ENCODE assay signal across 21 cellular contexts in the genomic region with DNA sequence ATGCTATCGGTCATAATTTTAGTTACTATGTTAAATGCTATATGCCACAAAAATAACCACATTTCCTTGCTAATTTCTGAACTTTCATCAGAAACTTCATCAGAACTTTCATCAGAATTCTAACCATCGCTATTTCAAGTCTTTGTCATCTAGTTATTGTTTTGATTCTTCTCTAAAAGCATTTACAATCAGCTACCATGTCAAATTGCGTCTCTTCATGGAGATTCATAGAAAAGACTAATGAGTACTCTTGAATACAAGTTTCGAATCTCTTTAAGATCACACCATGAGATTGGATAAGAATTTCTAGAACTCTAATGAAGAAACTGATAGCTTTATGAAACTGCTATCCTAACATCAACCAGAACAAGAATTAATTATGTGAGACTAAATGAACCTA. TPM values are rescaled to one million over a fixed set of nuclear protein-coding genes. Genes with fewer than 3 reads are reported as not detected.
A peak's percentile ranks its signal among the peaks of the same experiment; 100 is the strongest.
DNase-seq lines count a peak whose midpoint lies in the region; ATAC-seq and TF ChIP-seq lines count a peak whose summit lies in the region.
"Had no signal": no experiment of that assay in that cellular context is flagged by ENCODE, and none has a peak within 500 bp of the region (broad histone marks: within the 10 kb centered on the region; RNA-seq: fewer than 3 reads in every experiment).

No MANE protein-coding gene starts in this region.

- peak; percentile 47 for ATAC-seq in activated CD8-positive, alpha-beta T cell treated with anti-CD3 and anti-CD28 coated beads for 36 hours
- ATAC-seq in activated CD8-positive, alpha-beta T cell treated with anti-CD3 and anti-CD28 coated beads, Interleukin-2, amount 10 ng/mL, durations not matched to agents 7 days and 5 days = no peak
- ATAC-seq in natural killer cell treated with Interleukin-12 subunit alpha and Interleukin-12 subunit beta and Interleukin-15 and Interleukin-18, amount 100 ng/mL, for 72 hours = peak in 1 of 2 donors; percentile 46
- ATAC-seq in natural killer cell (no peak), HG03108 (IDR thresholded peaks at IDR 0.05; ENCODE audit: unreplicated experiment) (no peak)
- ATAC-seq: GM23338 had no signal

- no peaks in the 10 kb centered on the region for H3K36me3 Mint-ChIP-seq in activated CD8-positive, alpha-beta T cell treated with anti-CD3 and anti-CD28 coated beads for 36 hours (ENCODE audit: low read depth)
- H3K36me3 Mint-ChIP-seq in activated CD8-positive, alpha-beta T cell treated with anti-CD3 and anti-CD28 coated beads, Interleukin-2, amount 10 ng/mL, durations not matched to agents 7 days and 5 days (ENCODE audit: low read depth) = no peaks in the 10 kb centered on the region
- no peaks in the 10 kb centered on the region for H3K36me3 Mint-ChIP-seq in natural killer cell treated with Interleukin-12 subunit alpha and Interleukin-12 subunit beta and Interleukin-15 and Interleukin-18, amount 100 ng/mL, for 72 hours
- H3K36me3 Mint-ChIP-seq in natural killer cell = no peaks in the 10 kb centered on the region
- H3K36me3 Mint-ChIP-seq in activated T-helper 2 cell treated with anti-CD3 and anti-CD28 coated beads, Interferon-gamma antibody, Interleukin-2, Interleukin-4, amounts not matched to agents 10 μg/mL and 5 μg/mL and 100 μg/mL, durations not matched to agents 14 hours and 24 hours and 36 hours (ENCODE audit: low read depth) = no peaks in the 10 kb centered on the region

- H3K4me3 Mint-ChIP-seq in activated CD8-positive, alpha-beta T cell treated with anti-CD3 and anti-CD28 coated beads for 36 hours = no peak overlapping the region
- H3K4me3 Mint-ChIP-seq in activated CD8-positive, alpha-beta T cell treated with anti-CD3 and anti-CD28 coated beads, Interleukin-2, amount 10 ng/mL, durations not matched to agents 7 days and 5 days = no peak overlapping the region
- H3K4me3 Mint-ChIP-seq in natural killer cell treated with Interleukin-12 subunit alpha and Interleukin-12 subunit beta and Interleukin-15 and Interleukin-18, amount 100 ng/mL, for 72 hours = peak overlapping the region; percentile 21
- no peak overlapping the region for H3K4me3 Mint-ChIP-seq in natural killer cell
- no peak overlapping the region for H3K4me3 Mint-ChIP-seq in activated T-helper 2 cell treated with anti-CD3 and anti-CD28 coated beads, Interferon-gamma antibody, Interleukin-2, Interleukin-4, amounts not matched to agents 10 μg/mL and 5 μg/mL and 100 μg/mL, durations not matched to agents 14 hours and 24 hours and 36 hours (ENCODE audit: low read depth)
- H3K4me3 Mint-ChIP-seq: CD4-positive, CD25-positive, alpha-beta regulatory T cell; CD8-positive, alpha-beta memory T cell; GM23338; HFFc6 had no signal

- no peak for DNase-seq in activated CD8-positive, alpha-beta T cell treated with anti-CD3 and anti-CD28 coated beads for 36 hours
- DNase-seq in activated CD8-positive, alpha-beta T cell treated with anti-CD3 and anti-CD28 coated beads, Interleukin-2, amount 10 ng/mL, durations not matched to agents 7 days and 5 days = no peak
- no peak for DNase-seq in natural killer cell treated with Interleukin-12 subunit alpha and Interleukin-12 subunit beta and Interleukin-15 and Interleukin-18, amount 100 ng/mL, for 72 hours (ENCODE audit: low spot score)
- DNase-seq in natural killer cell (no peak), midbrain (lab: John Stamatoyannopoulos, UW) (no peak)
- no peak for DNase-seq in activated T-helper 2 cell treated with anti-CD3 and anti-CD28 coated beads, Interferon-gamma antibody, Interleukin-2, Interleukin-4, amounts not matched to agents 10 μg/mL and 5 μg/mL and 100 μg/mL, durations not matched to agents 14 hours and 24 hours and 36 hours (ENCODE audit: low spot score)
- DNase-seq: ACHN; BE2C; C1 segment of cervical spinal cord; CD8-positive, alpha-beta memory T cell; COR-L47; DMS 273 treated with DMSO at 0.1 percent for 48 hours; DMS53; DND-41; EL; HCEC 1CT; HFFc6; IMR-90 had no signal

- intact Hi-C loops in activated CD8-positive, alpha-beta T cell treated with anti-CD3 and anti-CD28 coated beads for 36 hours (cut with micrococcal nuclease) = no loop called here
- intact Hi-C loops in natural killer cell (cut with micrococcal nuclease) = loop anchor here (10.0 kb wide), 2 partner anchors 446 to 1066 kb away; no protein-coding TSS in a partner anchor
- intact Hi-C loops in activated T-helper 2 cell treated with anti-CD3 and anti-CD28 coated beads, Interferon-gamma antibody, Interleukin-2, Interleukin-4, amounts not matched to agents 10 μg/mL and 5 μg/mL and 100 μg/mL, durations not matched to agents 14 hours and 24 hours and 36 hours (cut with micrococcal nuclease) = no loop called here

- POLR2A ChIA-PET in activated CD8-positive, alpha-beta T cell treated with anti-CD3 and anti-CD28 coated beads for 36 hours (lab: Charles Lee) = interaction anchor here (0.7 to 2.3 kb wide), 3 partner anchors 12 to 249 kb away, joined by 3 to 7 read pairs (median 5); partner anchors contain the start of genes TM9SF2 and UBAC2
- POLR2A ChIA-PET in activated CD8-positive, alpha-beta T cell treated with anti-CD3 and anti-CD28 coated beads, Interleukin-2, amount 10 ng/mL, durations not matched to agents 7 days and 5 days (lab: Charles Lee) = no interaction called here

- no peak for TF ChIP-seq CTCF in activated CD8-positive, alpha-beta T cell treated with anti-CD3 and anti-CD28 coated beads for 36 hours (IDR thresholded peaks at IDR 0.05)
- TF ChIP-seq CTCF in natural killer cell (IDR thresholded peaks at IDR 0.05) = no peak

- peak overlapping the region; percentile 40 for H3K27ac Mint-ChIP-seq in activated CD8-positive, alpha-beta T cell treated with anti-CD3 and anti-CD28 coated beads for 36 hours
- no peak overlapping the region for H3K27ac Mint-ChIP-seq in activated CD8-positive, alpha-beta T cell treated with anti-CD3 and anti-CD28 coated beads, Interleukin-2, amount 10 ng/mL, durations not matched to agents 7 days and 5 days
- H3K27ac Mint-ChIP-seq in natural killer cell treated with Interleukin-12 subunit alpha and Interleukin-12 subunit beta and Interleukin-15 and Interleukin-18, amount 100 ng/mL, for 72 hours = no peak overlapping the region
- H3K27ac Mint-ChIP-seq in natural killer cell = no peak overlapping the region
- peak overlapping the region; percentile 52 for H3K27ac Mint-ChIP-seq in activated T-helper 2 cell treated with anti-CD3 and anti-CD28 coated beads, Interferon-gamma antibody, Interleukin-2, Interleukin-4, amounts not matched to agents 10 μg/mL and 5 μg/mL and 100 μg/mL, durations not matched to agents 14 hours and 24 hours and 36 hours
- H3K27ac Mint-ChIP-seq: CD4-positive, CD25-positive, alpha-beta regulatory T cell; CD8-positive, alpha-beta memory T cell; GM23338; HFFc6 had no signal

- H3K9me3 Mint-ChIP-seq in activated CD8-positive, alpha-beta T cell treated with anti-CD3 and anti-CD28 coated beads for 36 hours = no peaks in the 10 kb centered on the region
- H3K9me3 Mint-ChIP-seq in activated CD8-positive, alpha-beta T cell treated with anti-CD3 and anti-CD28 coated beads, Interleukin-2, amount 10 ng/mL, durations not matched to agents 7 days and 5 days (ENCODE audit: insufficient read depth) = no peaks in the 10 kb centered on the region
- H3K9me3 Mint-ChIP-seq in natural killer cell treated with Interleukin-12 subunit alpha and Interleukin-12 subunit beta and Interleukin-15 and Interleukin-18, amount 100 ng/mL, for 72 hours = no peaks in the 10 kb centered on the region
- H3K9me3 Mint-ChIP-seq in natural killer cell = no peaks in the 10 kb centered on the region
- H3K9me3 Mint-ChIP-seq in activated T-helper 2 cell treated with anti-CD3 and anti-CD28 coated beads, Interferon-gamma antibody, Interleukin-2, Interleukin-4, amounts not matched to agents 10 μg/mL and 5 μg/mL and 100 μg/mL, durations not matched to agents 14 hours and 24 hours and 36 hours = no peaks in the 10 kb centered on the region
- H3K9me3 Mint-ChIP-seq: CD8-positive, alpha-beta memory T cell; HFFc6 had no signal

- CTCF ChIA-PET in activated CD8-positive, alpha-beta T cell treated with anti-CD3 and anti-CD28 coated beads for 36 hours (lab: Charles Lee) = interaction anchor here (1.0 to 6.2 kb wide), 8 partner anchors 10 to 61 kb away, joined by 3 to 44 read pairs (median 5); no protein-coding TSS in a partner anchor
- CTCF ChIA-PET in activated CD8-positive, alpha-beta T cell treated with anti-CD3 and anti-CD28 coated beads, Interleukin-2, amount 10 ng/mL, durations not matched to agents 7 days and 5 days (lab: Charles Lee) = interaction anchor here (1.3 to 4.3 kb wide), 6 partner anchors 9 to 207 kb away, joined by 3 to 25 read pairs (median 6); no protein-coding TSS in a partner anchor

- peaks cover 6% of the 10 kb centered on the region for H3K27me3 Mint-ChIP-seq in activated CD8-positive, alpha-beta T cell treated with anti-CD3 and anti-CD28 coated beads for 36 hours
- peaks cover 10% of the 10 kb centered on the region for H3K27me3 Mint-ChIP-seq in activated CD8-positive, alpha-beta T cell treated with anti-CD3 and anti-CD28 coated beads, Interleukin-2, amount 10 ng/mL, durations not matched to agents 7 days and 5 days (ENCODE audit: low read depth)
- H3K27me3 Mint-ChIP-seq in natural killer cell treated with Interleukin-12 subunit alpha and Interleukin-12 subunit beta and Interleukin-15 and Interleukin-18, amount 100 ng/mL, for 72 hours = peaks cover 0 to 25% of the 10 kb centered on the region in 2 donors
- H3K27me3 Mint-ChIP-seq in natural killer cell (ENCODE audit: low read depth in 2 of 2) = peaks cover 5 to 16% of the 10 kb centered on the region in 2 donors
- no peaks in the 10 kb centered on the region for H3K27me3 Mint-ChIP-seq in activated T-helper 2 cell treated with anti-CD3 and anti-CD28 coated beads, Interferon-gamma antibody, Interleukin-2, Interleukin-4, amounts not matched to agents 10 μg/mL and 5 μg/mL and 100 μg/mL, durations not matched to agents 14 hours and 24 hours and 36 hours (ENCODE audit: low read depth)

- H3K4me1 Mint-ChIP-seq in activated CD8-positive, alpha-beta T cell treated with anti-CD3 and anti-CD28 coated beads for 36 hours (ENCODE audit: low read depth) = peaks cover 9% of the 10 kb centered on the region
- H3K4me1 Mint-ChIP-seq in activated CD8-positive, alpha-beta T cell treated with anti-CD3 and anti-CD28 coated beads, Interleukin-2, amount 10 ng/mL, durations not matched to agents 7 days and 5 days (ENCODE audit: low read depth) = peaks cover 4% of the 10 kb centered on the region
- H3K4me1 Mint-ChIP-seq in natural killer cell treated with Interleukin-12 subunit alpha and Interleukin-12 subunit beta and Interleukin-15 and Interleukin-18, amount 100 ng/mL, for 72 hours (ENCODE audit: low read depth in 2 of 2) = peaks cover 3 to 31% of the 10 kb centered on the region in 2 donors
- H3K4me1 Mint-ChIP-seq in natural killer cell = no peaks in the 10 kb centered on the region
- peaks cover 41% of the 10 kb centered on the region for H3K4me1 Mint-ChIP-seq in activated T-helper 2 cell treated with anti-CD3 and anti-CD28 coated beads, Interferon-gamma antibody, Interleukin-2, Interleukin-4, amounts not matched to agents 10 μg/mL and 5 μg/mL and 100 μg/mL, durations not matched to agents 14 hours and 24 hours and 36 hours (ENCODE audit: low read depth)
- H3K4me1 Mint-ChIP-seq: CD8-positive, alpha-beta memory T cell had no signal

RNA-seq across cellular contexts. Expression of gene TM9SF2, which starts 52.7 kb away (rescaled TPM):
- 10 to 100 TPM; 48.0 to 48.1 TPM for total RNA-seq in activated CD8-positive, alpha-beta T cell treated with anti-CD3 and anti-CD28 coated beads for 36 hours
- 10 to 100 TPM; 64.4 to 64.5 TPM for total RNA-seq in activated CD8-positive, alpha-beta T cell treated with anti-CD3 and anti-CD28 coated beads, Interleukin-2, amount 10 ng/mL, durations not matched to agents 7 days and 5 days
- 10 to 100 TPM; 61.6 to 81.6 TPM for total RNA-seq in natural killer cell treated with Interleukin-12 subunit alpha and Interleukin-12 subunit beta and Interleukin-15 and Interleukin-18, amount 100 ng/mL, for 72 hours
- total RNA-seq in natural killer cell = 10 to 100 TPM; 41.8 to 62.1 (median 51.4) TPM
- 77.5 and 78.5 TPM in 2 replicates for total RNA-seq in activated T-helper 2 cell treated with anti-CD3 and anti-CD28 coated beads, Interferon-gamma antibody, Interleukin-2, Interleukin-4, amounts not matched to agents 10 μg/mL and 5 μg/mL and 100 μg/mL, durations not matched to agents 14 hours and 24 hours and 36 hours

Comparison
In these comparisons a context has a peak if more than half of its experiments do, and no peak if none do; other contexts are left out.
1. H3K27ac Mint-ChIP-seq: peak in activated CD8-positive, alpha-beta T cell treated with anti-CD3 and anti-CD28 coated beads for 36 hours (single experiment) and activated T-helper 2 cell treated with anti-CD3 and anti-CD28 coated beads, Interferon-gamma antibody, Interleukin-2, Interleukin-4, amounts not matched to agents 10 μg/mL and 5 μg/mL and 100 μg/mL, durations not matched to agents 14 hours and 24 hours and 36 hours (single experiment); none in activated CD8-positive, alpha-beta T cell treated with anti-CD3 and anti-CD28 coated beads, Interleukin-2, amount 10 ng/mL, durations not matched to agents 7 days and 5 days (single experiment), natural killer cell treated with Interleukin-12 subunit alpha and Interleukin-12 subunit beta and Interleukin-15 and Interleukin-18, amount 100 ng/mL, for 72 hours (0 of 2) and natural killer cell (0 of 2).